Comparison of ENCODE assay signal across 10 cellular contexts in genomic region chr7:92781117-92781720, GRCh38. TPM values are rescaled to one million over a fixed set of nuclear protein-coding genes. Genes with fewer than 3 reads are reported as not detected.
DNase-seq lines count a peak whose midpoint lies in the region; ATAC-seq and TF ChIP-seq lines count a peak whose summit lies in the region.
"Had no signal": no experiment of that assay in that cellular context is flagged by ENCODE, and none has a peak within 500 bp of the region (broad histone marks: within the 10 kb centered on the region; RNA-seq: fewer than 3 reads in every experiment).

No MANE protein-coding gene starts in this region.

- H3K4ac ChIP-seq in trophoblast cell (ENCODE audit: low read depth, low read length) = no peak overlapping the region

- H3K79me1 ChIP-seq in trophoblast cell (ENCODE audit: low read length) = peaks cover 4% of the 10 kb centered on the region

- POLR2A ChIA-PET in activated CD4-positive, alpha-beta memory T cell treated with anti-CD3 and anti-CD28 coated beads, Interleukin-2, amount 10 ng/mL, durations not matched to agents 7 days and 5 days (lab: Charles Lee) = interaction anchor here (0.6 to 0.9 kb wide), 2 partner anchors 193 to 253 kb away, joined by 3 to 5 read pairs; partner anchors contain the start of genes PEX1 and RBM48
- POLR2A ChIA-PET in activated CD4-positive, alpha-beta memory T cell treated with anti-CD3 and anti-CD28 coated beads for 36 hours (lab: Charles Lee) = no interaction called here

- peaks cover 47% of the 10 kb centered on the region for H3K4me1 Mint-ChIP-seq in activated CD4-positive, alpha-beta memory T cell treated with anti-CD3 and anti-CD28 coated beads, Interleukin-2, amount 10 ng/mL, durations not matched to agents 7 days and 5 days
- H3K4me1 Mint-ChIP-seq in activated CD4-positive, alpha-beta memory T cell treated with anti-CD3 and anti-CD28 coated beads for 36 hours (ENCODE audit: low read depth) = peaks cover 61% of the 10 kb centered on the region
- H3K4me1 Mint-ChIP-seq in activated T-helper 2 cell treated with anti-CD3 and anti-CD28 coated beads, Interferon-gamma antibody, Interleukin-2, Interleukin-4, amounts not matched to agents 10 μg/mL and 5 μg/mL and 100 μg/mL, durations not matched to agents 14 hours and 24 hours and 36 hours (ENCODE audit: low read depth) = peaks cover 60% of the 10 kb centered on the region

- no peak overlapping the region for H3K4me3 Mint-ChIP-seq in activated CD4-positive, alpha-beta memory T cell treated with anti-CD3 and anti-CD28 coated beads, Interleukin-2, amount 10 ng/mL, durations not matched to agents 7 days and 5 days
- H3K4me3 Mint-ChIP-seq in activated CD4-positive, alpha-beta memory T cell treated with anti-CD3 and anti-CD28 coated beads for 36 hours = no peak overlapping the region
- no peak overlapping the region for H3K4me3 Mint-ChIP-seq in activated T-helper 2 cell treated with anti-CD3 and anti-CD28 coated beads, Interferon-gamma antibody, Interleukin-2, Interleukin-4, amounts not matched to agents 10 μg/mL and 5 μg/mL and 100 μg/mL, durations not matched to agents 14 hours and 24 hours and 36 hours (ENCODE audit: low read depth)

- H3K27me3 ChIP-seq in transverse colon (no peaks in the 10 kb centered on the region), trophoblast cell (ENCODE audit: insufficient read depth, low read length) (no peaks in the 10 kb centered on the region)

- H3K27me3 Mint-ChIP-seq in activated CD4-positive, alpha-beta memory T cell treated with anti-CD3 and anti-CD28 coated beads, Interleukin-2, amount 10 ng/mL, durations not matched to agents 7 days and 5 days = no peaks in the 10 kb centered on the region
- H3K27me3 Mint-ChIP-seq in activated CD4-positive, alpha-beta memory T cell treated with anti-CD3 and anti-CD28 coated beads for 36 hours = no peaks in the 10 kb centered on the region
- no peaks in the 10 kb centered on the region for H3K27me3 Mint-ChIP-seq in activated T-helper 2 cell treated with anti-CD3 and anti-CD28 coated beads, Interferon-gamma antibody, Interleukin-2, Interleukin-4, amounts not matched to agents 10 μg/mL and 5 μg/mL and 100 μg/mL, durations not matched to agents 14 hours and 24 hours and 36 hours (ENCODE audit: low read depth)

- H3K4me1 ChIP-seq in transverse colon (peaks cover 14 to 50% (median 38%) of the 10 kb centered on the region in 4 donors), trophoblast cell (ENCODE audit: control insufficient read depth in 1 of 2, insufficient read depth in 2 of 2, low read length in 2 of 2) (no peaks in the 10 kb centered on the region)

- no peak for TF ChIP-seq POLR2A in transverse colon (IDR thresholded peaks at IDR 0.05)
- no peak for TF ChIP-seq POLR2A in lower leg skin (IDR thresholded peaks at IDR 0.05)

- CTCF ChIA-PET in activated CD4-positive, alpha-beta memory T cell treated with anti-CD3 and anti-CD28 coated beads, Interleukin-2, amount 10 ng/mL, durations not matched to agents 7 days and 5 days (lab: Charles Lee) = interaction anchor here (0.7 to 1.0 kb wide), 3 partner anchors 20 to 160 kb away, joined by 3 to 4 read pairs (median 3); no protein-coding TSS in a partner anchor
- CTCF ChIA-PET in activated CD4-positive, alpha-beta memory T cell treated with anti-CD3 and anti-CD28 coated beads for 36 hours (lab: Charles Lee) = interaction anchor here (1.3 to 1.4 kb wide), 2 partner anchors 12 to 28 kb away, joined by 3 to 4 read pairs; no protein-coding TSS in a partner anchor

- intact Hi-C loops in activated CD4-positive, alpha-beta memory T cell treated with anti-CD3 and anti-CD28 coated beads for 36 hours (cut with micrococcal nuclease) = no loop called here
- intact Hi-C loops in activated T-helper 2 cell treated with anti-CD3 and anti-CD28 coated beads, Interferon-gamma antibody, Interleukin-2, Interleukin-4, amounts not matched to agents 10 μg/mL and 5 μg/mL and 100 μg/mL, durations not matched to agents 14 hours and 24 hours and 36 hours (cut with micrococcal nuclease) = no loop called here
- intact Hi-C loops in transverse colon (cut with DNase I; ENCODE audit: low total_unique reads) = no loop called here
- intact Hi-C loops in lower leg skin (cut with DNase I; ENCODE audit: low total_unique reads) = no loop called here

- H2BK120ac ChIP-seq in trophoblast cell (ENCODE audit: insufficient read depth, low read length, poor library complexity) = no peak overlapping the region

- WGBS in transverse colon (ENCODE audit: low coverage in 1 of 2), 2 donors = 33 to 41% methylated on average over 1 to 3 of the region's 3 CpGs
- no CpG with 5 or more reads among the region's 3 CpGs for whole genome bisulfite sequencing in trophoblast cell (ENCODE audit: extremely low coverage, insufficient coverage, insufficient read length)
- 34 to 40% methylated on average over 3 of the region's 3 CpGs for WGBS in lower leg skin, 2 donors

- H3K27ac ChIP-seq in transverse colon (peak overlapping the region in 3 of 4 donors; percentile 32 to 53 (median 34)), trophoblast cell (ENCODE audit: low read depth, low read length) (no peak overlapping the region)

- peak overlapping the region; percentile 54 for H3K27ac Mint-ChIP-seq in activated CD4-positive, alpha-beta memory T cell treated with anti-CD3 and anti-CD28 coated beads, Interleukin-2, amount 10 ng/mL, durations not matched to agents 7 days and 5 days
- H3K27ac Mint-ChIP-seq in activated CD4-positive, alpha-beta memory T cell treated with anti-CD3 and anti-CD28 coated beads for 36 hours = no peak overlapping the region
- peak overlapping the region; percentile 55 for H3K27ac Mint-ChIP-seq in activated T-helper 2 cell treated with anti-CD3 and anti-CD28 coated beads, Interferon-gamma antibody, Interleukin-2, Interleukin-4, amounts not matched to agents 10 μg/mL and 5 μg/mL and 100 μg/mL, durations not matched to agents 14 hours and 24 hours and 36 hours

- peaks cover 14% of the 10 kb centered on the region for H3K9me3 Mint-ChIP-seq in activated CD4-positive, alpha-beta memory T cell treated with anti-CD3 and anti-CD28 coated beads, Interleukin-2, amount 10 ng/mL, durations not matched to agents 7 days and 5 days
- peaks cover 5% of the 10 kb centered on the region for H3K9me3 Mint-ChIP-seq in activated CD4-positive, alpha-beta memory T cell treated with anti-CD3 and anti-CD28 coated beads for 36 hours
- H3K9me3 Mint-ChIP-seq in activated T-helper 2 cell treated with anti-CD3 and anti-CD28 coated beads, Interferon-gamma antibody, Interleukin-2, Interleukin-4, amounts not matched to agents 10 μg/mL and 5 μg/mL and 100 μg/mL, durations not matched to agents 14 hours and 24 hours and 36 hours = peaks cover 17% of the 10 kb centered on the region

- H3K14ac ChIP-seq in trophoblast cell (ENCODE audit: low read length) = no peak overlapping the region

- H2BK5ac ChIP-seq in trophoblast cell (ENCODE audit: low read depth, low read length, poor library complexity) = no peak overlapping the region

- H3K23ac ChIP-seq in trophoblast cell (ENCODE audit: low read length) = no peak overlapping the region

- peaks cover 2% of the 10 kb centered on the region for H3K79me2 ChIP-seq in trophoblast cell (ENCODE audit: control insufficient read depth, insufficient read depth, low read length, poor library complexity)

- TF ChIP-seq CTCF in transverse colon (IDR thresholded peaks at IDR 0.05) (no peak), lower leg skin (IDR thresholded peaks at IDR 0.05) (no peak)

- H3K9me3 ChIP-seq in transverse colon (no peaks in the 10 kb centered on the region), trophoblast cell (ENCODE audit: insufficient read depth, low read depth, low read length) (no peaks in the 10 kb centered on the region)

- H3K4me2 ChIP-seq in trophoblast cell (ENCODE audit: low read length) = no peak overlapping the region

- H4K91ac ChIP-seq in trophoblast cell (ENCODE audit: low read depth, low read length) = no peak overlapping the region

- no peak overlapping the region for H2BK12ac ChIP-seq in trophoblast cell (ENCODE audit: low read length)

- no peak overlapping the region for H3K4me3 ChIP-seq in transverse colon
- H3K4me3 ChIP-seq in trophoblast cell (ENCODE audit: low read depth, low read length) = no peak overlapping the region
- H3K4me3 ChIP-seq in lower leg skin (ENCODE audit: low read depth, poor library complexity, severe bottlenecking) = no peak overlapping the region

- H3K18ac ChIP-seq in trophoblast cell (ENCODE audit: low read length) = no peak overlapping the region

- H4K8ac ChIP-seq in trophoblast cell (ENCODE audit: low read depth, low read length) = no peak overlapping the region

- TF ChIP-seq EP300 in transverse colon (IDR thresholded peaks at IDR 0.05; ENCODE audit: low read depth) = no peak

- no peak overlapping the region for H4K12ac ChIP-seq in trophoblast cell (ENCODE audit: low read depth, low read length)

- in situ Hi-C loops in transverse colon (cut with MboI; ENCODE audit: low pct_ligation_motif_present in 1 of 4, low pct_unique_long_range_greater_than_20kb in 1 of 4, low sequenced_read_pairs in 3 of 4) = no loop called here

- H2AK5ac ChIP-seq in trophoblast cell (ENCODE audit: low read length) = no peak overlapping the region

- no peak overlapping the region for H2AFZ ChIP-seq in trophoblast cell (ENCODE audit: insufficient read depth, low read length, poor library complexity)

- no peak overlapping the region for H3K9ac ChIP-seq in trophoblast cell (ENCODE audit: low read length)

- no peak for DNase-seq in activated CD4-positive, alpha-beta memory T cell treated with anti-CD3 and anti-CD28 coated beads, Interleukin-2, amount 10 ng/mL, durations not matched to agents 7 days and 5 days
- DNase-seq in activated CD4-positive, alpha-beta memory T cell treated with anti-CD3 and anti-CD28 coated beads for 36 hours = no peak
- DNase-seq in activated T-helper 2 cell treated with anti-CD3 and anti-CD28 coated beads, Interferon-gamma antibody, Interleukin-2, Interleukin-4, amounts not matched to agents 10 μg/mL and 5 μg/mL and 100 μg/mL, durations not matched to agents 14 hours and 24 hours and 36 hours (ENCODE audit: low spot score) = no peak
- DNase-seq in left kidney (ENCODE audit: low read depth, low spot score) = peak; percentile 52
- DNase-seq in transverse colon = no peak
- DNase-seq in trophoblast cell = no peak
- no peak for DNase-seq in lower leg skin (ENCODE audit: low spot score in 2 of 2)
- DNase-seq: central memory CD4-positive, alpha-beta T cell; NCI-H1048 had no signal

- H3K36me3 ChIP-seq in transverse colon = no peaks in the 10 kb centered on the region
- peaks cover 0 to 2% of the 10 kb centered on the region in 2 experiments for H3K36me3 ChIP-seq in trophoblast cell (ENCODE audit: control insufficient read depth in 1 of 2, insufficient read depth in 2 of 2, low read length in 2 of 2)

- no peak for ATAC-seq in HG03442 (IDR thresholded peaks at IDR 0.05; ENCODE audit: unreplicated experiment)

- peaks cover 51% of the 10 kb centered on the region for H3K36me3 Mint-ChIP-seq in activated CD4-positive, alpha-beta memory T cell treated with anti-CD3 and anti-CD28 coated beads, Interleukin-2, amount 10 ng/mL, durations not matched to agents 7 days and 5 days (ENCODE audit: low read depth)
- H3K36me3 Mint-ChIP-seq in activated CD4-positive, alpha-beta memory T cell treated with anti-CD3 and anti-CD28 coated beads for 36 hours = peaks cover 34% of the 10 kb centered on the region
- peaks cover 71% of the 10 kb centered on the region for H3K36me3 Mint-ChIP-seq in activated T-helper 2 cell treated with anti-CD3 and anti-CD28 coated beads, Interferon-gamma antibody, Interleukin-2, Interleukin-4, amounts not matched to agents 10 μg/mL and 5 μg/mL and 100 μg/mL, durations not matched to agents 14 hours and 24 hours and 36 hours (ENCODE audit: low read depth)

RNA-seq across cellular contexts. Expression of gene CDK6, which starts 55.2 kb away (rescaled TPM):
- 100 to 1,000 TPM; 105 TPM for total RNA-seq in activated CD4-positive, alpha-beta memory T cell treated with anti-CD3 and anti-CD28 coated beads, Interleukin-2, amount 10 ng/mL, durations not matched to agents 7 days and 5 days
- total RNA-seq in activated CD4-positive, alpha-beta memory T cell treated with anti-CD3 and anti-CD28 coated beads for 36 hours = 100 to 1,000 TPM; 131 to 132 TPM
- 254 and 265 TPM in 2 replicates for total RNA-seq in activated T-helper 2 cell treated with anti-CD3 and anti-CD28 coated beads, Interferon-gamma antibody, Interleukin-2, Interleukin-4, amounts not matched to agents 10 μg/mL and 5 μg/mL and 100 μg/mL, durations not matched to agents 14 hours and 24 hours and 36 hours
- total RNA-seq in transverse colon (10 to 100 TPM; 12.9 to 32.7 (median 21.6) TPM), lower leg skin (10 to 100 TPM; 43.6 to 85.1 (median 63.3) TPM)
- 29.5 and 33.6 TPM in 2 replicates for polyA plus RNA-seq in trophoblast cell (2013)
